ENCODE assay signal across 8 cellular contexts in the genomic region with DNA sequence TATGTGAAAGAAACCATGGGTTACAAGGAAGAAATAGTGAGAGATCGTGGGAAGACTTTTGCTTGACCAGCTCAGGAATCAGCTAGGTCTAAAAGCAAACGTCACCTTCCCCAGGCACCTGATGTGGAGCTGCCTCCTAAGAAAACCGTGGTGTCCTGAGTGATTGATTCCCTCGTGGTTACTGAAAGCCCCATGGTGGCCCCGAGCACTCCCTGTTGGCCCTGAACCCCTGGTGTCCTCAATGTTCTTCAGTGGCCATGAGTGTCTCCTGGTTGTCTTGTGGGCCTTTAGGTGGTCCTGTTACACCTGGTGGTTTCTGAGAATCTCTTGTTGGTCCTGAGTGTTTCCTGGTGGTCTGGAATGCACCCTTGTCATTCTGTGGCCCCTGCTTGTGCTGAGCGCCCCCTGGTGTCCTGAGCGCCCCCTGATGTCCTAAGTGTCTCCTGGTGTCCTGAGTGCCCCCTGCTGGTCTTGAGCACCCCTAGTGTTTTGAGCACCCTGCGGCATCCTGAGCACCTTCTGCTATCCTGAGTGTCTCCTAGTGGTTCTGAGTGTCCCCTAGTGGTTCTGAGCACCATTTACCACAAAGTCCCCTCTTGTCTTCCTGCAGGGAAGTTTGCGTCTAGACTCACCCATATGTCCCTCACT.
DNase-seq lines count a peak whose midpoint lies in the region; ATAC-seq and TF ChIP-seq lines count a peak whose summit lies in the region.

No MANE protein-coding gene starts in this region.

- peak; percentile 99 for TF ChIP-seq CTCF in NB4 (IDR thresholded peaks at IDR 0.05; ENCODE audit: low read depth, low read length)
- peak in 5 of 9 donors; percentile 22 to 65 (median 26) for TF ChIP-seq CTCF in heart right ventricle (IDR thresholded peaks at IDR 0.05)

- 52 to 56% methylated on average over 9 of the region's 9 CpGs for WGBS in heart right ventricle, 2 donors

- H3K4me3 ChIP-seq in NB4 (ENCODE audit: low read depth, low read length) (no peak overlapping the region), heart right ventricle (no peak overlapping the region)

- H3K27me3 ChIP-seq in heart right ventricle: peaks cover 0 to 68% (median 20%) of the 10 kb centered on the region in 7 donors

- no peaks in the 10 kb centered on the region for H3K9me3 Mint-ChIP-seq in activated CD4-positive, alpha-beta memory T cell treated with anti-CD3 and anti-CD28 coated beads, Interleukin-2, amount 10 ng/mL, durations not matched to agents 7 days and 5 days

- H3K27ac Mint-ChIP-seq in activated CD4-positive, alpha-beta memory T cell treated with anti-CD3 and anti-CD28 coated beads, Interleukin-2, amount 10 ng/mL, durations not matched to agents 7 days and 5 days: no peak overlapping the region

- ATAC-seq in heart right ventricle (no peak), HG02840 (IDR thresholded peaks at IDR 0.05; ENCODE audit: low FRiP score, unreplicated experiment) (no peak), GM21619 (IDR thresholded peaks at IDR 0.05; ENCODE audit: unreplicated experiment) (no peak)

- no peaks in the 10 kb centered on the region for H3K36me3 Mint-ChIP-seq in activated CD4-positive, alpha-beta memory T cell treated with anti-CD3 and anti-CD28 coated beads, Interleukin-2, amount 10 ng/mL, durations not matched to agents 7 days and 5 days (ENCODE audit: low read depth)

- CTCF ChIA-PET in activated CD4-positive, alpha-beta memory T cell treated with anti-CD3 and anti-CD28 coated beads, Interleukin-2, amount 10 ng/mL, durations not matched to agents 7 days and 5 days (lab: Charles Lee): interaction anchor here (0.9 to 1.6 kb wide), 10 partner anchors 9 to 720 kb away, joined by 3 to 6 read pairs (median 4); no protein-coding TSS in a partner anchor

- no peaks in the 10 kb centered on the region for H3K4me1 ChIP-seq in heart right ventricle

- no peak overlapping the region for H3K27ac ChIP-seq in heart right ventricle

- H3K27me3 Mint-ChIP-seq in activated CD4-positive, alpha-beta memory T cell treated with anti-CD3 and anti-CD28 coated beads, Interleukin-2, amount 10 ng/mL, durations not matched to agents 7 days and 5 days: peaks cover 37% of the 10 kb centered on the region

- peaks cover 3% of the 10 kb centered on the region for H3K4me1 Mint-ChIP-seq in activated CD4-positive, alpha-beta memory T cell treated with anti-CD3 and anti-CD28 coated beads, Interleukin-2, amount 10 ng/mL, durations not matched to agents 7 days and 5 days

- H3K9me3 ChIP-seq in heart right ventricle: peaks cover 0 to 4% (median 0%) of the 10 kb centered on the region in 11 donors

- POLR2A ChIA-PET in activated CD4-positive, alpha-beta memory T cell treated with anti-CD3 and anti-CD28 coated beads, Interleukin-2, amount 10 ng/mL, durations not matched to agents 7 days and 5 days (lab: Charles Lee): no interaction called here

- intact Hi-C loops in heart right ventricle (cut with DNase I): no loop called here

- TF ChIP-seq POLR2A in NB4 (IDR thresholded peaks at IDR 0.05; ENCODE audit: extremely low read depth, insufficient read length): no peak

- no peaks in the 10 kb centered on the region for H3K36me3 ChIP-seq in heart right ventricle

- peak; percentile 59 for DNase-seq in NCI-H2171 treated with DMSO at 0.1 percent for 48 hours (lab: John Stamatoyannopoulos, UW)
- no peak for DNase-seq in NCI-H2171 (lab: John Stamatoyannopoulos, UW)
- peak; percentile 88 for DNase-seq in NB4 (ENCODE audit: low read depth)
- peak; percentile 83 for DNase-seq in activated CD4-positive, alpha-beta memory T cell treated with anti-CD3 and anti-CD28 coated beads, Interleukin-2, amount 10 ng/mL, durations not matched to agents 7 days and 5 days
- DNase-seq in heart right ventricle: peak; percentile 4 to 31
- DNase-seq in stimulated activated CD8-positive, alpha-beta memory T cell treated with anti-CD3 and anti-CD28 coated beads, Interleukin-2, amount 100 ng/mL, for 1 hour (ENCODE audit: low read depth in 2 of 2): peak; percentile 50 to 64

- H3K4me3 Mint-ChIP-seq in activated CD4-positive, alpha-beta memory T cell treated with anti-CD3 and anti-CD28 coated beads, Interleukin-2, amount 10 ng/mL, durations not matched to agents 7 days and 5 days: no peak overlapping the region
